In genomic region chr1:29202584-29203340, GRCh38 we compare ENCODE assay signal across 8 cellular contexts. TPM values are rescaled to one million over a fixed set of nuclear protein-coding genes. Genes with fewer than 3 reads are reported as not detected.
DNase-seq lines count a peak whose midpoint lies in the region; ATAC-seq, FAIRE-seq and TF ChIP-seq lines count a peak whose summit lies in the region.

No MANE protein-coding gene starts in this region.

- no peaks in the 10 kb centered on the region for H3K9me3 ChIP-seq in H1 (ENCODE audit: insufficient read depth in 2 of 2, low read depth in 1 of 2, low read length in 1 of 2)

- H3K4ac ChIP-seq in H1 (replicated peaks; ENCODE audit: insufficient read length, low read depth, low read length) = no peak overlapping the region
- H3K4ac ChIP-seq in mesendoderm (ENCODE audit: low read depth, low read length) = no peak overlapping the region

- H2AK5ac ChIP-seq in H1 (ENCODE audit: low read depth, low read length) (no peak overlapping the region), mesendoderm (ENCODE audit: low read length) (no peak overlapping the region)

- H4K5ac ChIP-seq in H1 (ENCODE audit: insufficient read length, low read depth, low read length) = no peak overlapping the region
- H4K5ac ChIP-seq in mesendoderm (ENCODE audit: low read length) = no peak overlapping the region

- H3K14ac ChIP-seq in H1 (ENCODE audit: insufficient read length) = no peak overlapping the region

- H3K56ac ChIP-seq in H1 (replicated peaks; ENCODE audit: insufficient read length, low read depth, low read length) = no peak overlapping the region
- peak overlapping the region; percentile 59 for H3K56ac ChIP-seq in mesendoderm (ENCODE audit: low read length)

- no peak overlapping the region for H3K4me3 ChIP-seq in H1 (ENCODE audit: extremely low read depth in 1 of 4, insufficient read depth in 2 of 4, low read depth in 3 of 4, low read length in 4 of 4)
- no peak overlapping the region for H3K4me3 ChIP-seq in mesendoderm (ENCODE audit: low read length)

- H3K23ac ChIP-seq in H1 (ENCODE audit: insufficient read length) (no peak overlapping the region), mesendoderm (ENCODE audit: low read length) (no peak overlapping the region)

- peaks cover 0 to 2% of the 10 kb centered on the region in 2 experiments for H4K20me1 ChIP-seq in H1 (replicated peaks in 1 of 2; ENCODE audit: control insufficient read depth in 1 of 2, insufficient read depth in 2 of 2, low read length in 2 of 2)

- TF ChIP-seq CTCF in 22Rv1 (IDR thresholded peaks at IDR 0.05) = peak; percentile 92
- peak; percentile 92 to 99 (median 94) for TF ChIP-seq CTCF in H1 (IDR thresholded peaks at IDR 0.05; ENCODE audit: control extremely low read depth in 1 of 3, insufficient read depth in 1 of 3, low read depth in 1 of 3, low read length in 3 of 3)

- ATAC-seq in GM18517 (IDR thresholded peaks at IDR 0.05; ENCODE audit: unreplicated experiment) = peak; percentile 64

- H3K4me1 ChIP-seq in H1 (replicated peaks in 1 of 4; ENCODE audit: control insufficient read depth in 3 of 4, insufficient read depth in 4 of 4, low read length in 3 of 4) (peaks cover 0 to 6% (median 2%) of the 10 kb centered on the region in 4 experiments; a peak in 2 of 7 replicates), mesendoderm (ENCODE audit: control insufficient read depth, low read depth, low read length) (peaks cover 5% of the 10 kb centered on the region)

- no peak for TF ChIP-seq POLR2A in H1 (IDR thresholded peaks at IDR 0.05; ENCODE audit: control extremely low read depth in 1 of 2, low read depth in 2 of 2, low read length in 2 of 2)

- 0 out of 2 replicates have a peak overlapping the region, but pooled peaks have one; percentile 30 for H2BK12ac ChIP-seq in H1 (ENCODE audit: low read depth, low read length)

- no peak overlapping the region for H2BK5ac ChIP-seq in H1 (ENCODE audit: low read depth, low read length)
- H2BK5ac ChIP-seq in mesendoderm (ENCODE audit: low read length) = peak overlapping the region; percentile 21

- no peaks in the 10 kb centered on the region for H3K27me3 ChIP-seq in H1 (replicated peaks in 1 of 4; ENCODE audit: control insufficient read depth in 3 of 4, extremely low read depth in 1 of 4, insufficient read depth in 3 of 4, low read length in 3 of 4)
- no peaks in the 10 kb centered on the region for H3K27me3 ChIP-seq in mesendoderm (ENCODE audit: insufficient read depth, low read length, poor library complexity)

- no peak overlapping the region for H2AFZ ChIP-seq in H1 (ENCODE audit: low read length)

- FAIRE-seq in H1 (lab: Jason Lieb, UNC) = peak; percentile 99

- POLR2A ChIA-PET in H1 (lab: Charles Lee; ENCODE audit: partially characterized antibody) = interaction anchor here (1.0 to 1.7 kb wide), 8 partner anchors 9 to 79 kb away, joined by 3 to 6 read pairs (median 4); partner anchors contain the start of genes SRSF4 and TMEM200B

- H3K23me2 ChIP-seq in H1 (ENCODE audit: low read depth, low read length) = no peaks in the 10 kb centered on the region

- no peak overlapping the region for H2BK120ac ChIP-seq in H1 (replicated peaks; ENCODE audit: low read depth, low read length)
- H2BK120ac ChIP-seq in mesendoderm (ENCODE audit: low read depth, low read length) = no peak overlapping the region

- H3K79me2 ChIP-seq in H1 (ENCODE audit: control insufficient read depth in 1 of 2, insufficient read depth in 2 of 2, low read length in 2 of 2) = no peaks in the 10 kb centered on the region
- H3K79me2 ChIP-seq in mesendoderm (ENCODE audit: control insufficient read depth, insufficient read depth, low read length) = no peaks in the 10 kb centered on the region

- no peak for TF ChIP-seq EP300 in H1 (IDR thresholded peaks at IDR 0.05; ENCODE audit: borderline replicate concordance in 1 of 2, low read depth in 2 of 2, low read length in 2 of 2)

- peak; percentile 97 to 99 for TF ChIP-seq RAD21 in H1 (IDR thresholded peaks at IDR 0.05 in 1 of 2, conservative IDR thresholded peaks at IDR 0.05 in 1 of 2; ENCODE audit: low read depth in 2 of 2, low read length in 2 of 2)

- WGBS in H1 (ENCODE audit: extremely low coverage in 1 of 2, insufficient coverage in 1 of 2, insufficient read length in 1 of 2, insufficient replicate concordance in 2 of 2, low coverage in 1 of 2, low lambda C conversion rate in 2 of 2, missing lambda C conversion rate in 1 of 2), 2 experiments = 47% methylated on average over 14 of the region's 14 CpGs; no CpG with 5 or more reads in 1 of the 2 experiments
- WGBS in mesendoderm (ENCODE audit: extremely low coverage, insufficient coverage, low lambda C conversion rate) = no CpG with 5 or more reads among the region's 14 CpGs

- no peak overlapping the region for H2BK20ac ChIP-seq in H1 (ENCODE audit: low read length)

- H3K36me3 ChIP-seq in H1 (ENCODE audit: control insufficient read depth in 2 of 4, insufficient read depth in 4 of 4, low read length in 3 of 4) (peaks cover 2 to 31% (median 21%) of the 10 kb centered on the region in 4 experiments; a peak in 6 of 8 replicates), mesendoderm (ENCODE audit: control insufficient read depth, insufficient read depth, low read length) (peaks cover 3% of the 10 kb centered on the region)

- no peak overlapping the region for H4K91ac ChIP-seq in H1 (replicated peaks; ENCODE audit: insufficient read length, low read length)

- H3K18ac ChIP-seq in H1 (ENCODE audit: extremely low read depth, low read length) (no peak overlapping the region), mesendoderm (ENCODE audit: low read length) (peak overlapping the region; percentile 11)

- H3K9ac ChIP-seq in H1 (replicated peaks in 1 of 4; ENCODE audit: extremely low read depth in 1 of 4, low read depth in 3 of 4, low read length in 3 of 4) (no peak overlapping the region), mesendoderm (ENCODE audit: low read length) (peak overlapping the region; percentile 40)

- H3K4me2 ChIP-seq in H1 (ENCODE audit: insufficient read depth in 1 of 2, low read depth in 2 of 2, low read length in 2 of 2) (no peak overlapping the region), mesendoderm (ENCODE audit: low read length) (no peak overlapping the region)

- no peaks in the 10 kb centered on the region for H3K79me1 ChIP-seq in H1 (ENCODE audit: low read depth, low read length)
- H3K79me1 ChIP-seq in mesendoderm (ENCODE audit: low read length) = peaks cover 2% of the 10 kb centered on the region

- H4K8ac ChIP-seq in H1 (ENCODE audit: extremely low read depth, insufficient read depth, low read length) = no peak overlapping the region
- no peak overlapping the region for H4K8ac ChIP-seq in mesendoderm (ENCODE audit: low read depth, low read length)

- CTCF ChIA-PET in H1 (lab: Charles Lee; ENCODE audit: partially characterized antibody) = interaction anchor here (0.7 to 5.3 kb wide), 41 partner anchors 8 to 342 kb away, joined by 3 to 20 read pairs (median 5); partner anchors contain the start of genes SRSF4 and TMEM200B

- peak; percentile 19 to 95 (median 85) for DNase-seq in HUDEP-2 (lab: John Stamatoyannopoulos, UW; ENCODE audit: unreplicated experiment in 76 of 76)
- DNase-seq in NOMO-1 (lab: John Stamatoyannopoulos, UW; ENCODE audit: unreplicated experiment in 2 of 2) = peak; percentile 75 to 89
- DNase-seq in activated CD8-positive, alpha-beta memory T cell treated with anti-CD3 and anti-CD28 coated beads for 24 hours = peak; percentile 97
- peak; percentile 90 to 99 for DNase-seq in H1 (ENCODE audit: low read depth in 1 of 2, low spot score in 2 of 2)
- DNase-seq in mesendoderm = peak; percentile 99
- peak; percentile 70 for DNase-seq in stimulated activated CD8-positive, alpha-beta memory T cell treated with anti-CD3 and anti-CD28 coated beads, Interleukin-12 subunit alpha, Interleukin-12 subunit beta, amount 100 ng/mL, for 24 hours (ENCODE audit: extremely low read depth)

- H2BK15ac ChIP-seq in H1 (ENCODE audit: low read length) (0 out of 2 replicates have a peak overlapping the region, but pooled peaks have one; percentile 19), mesendoderm (replicated peaks; ENCODE audit: low read depth) (no peak overlapping the region)

- H3K27ac ChIP-seq in 22Rv1 (peak overlapping the region; percentile 60), H1 (ENCODE audit: low read depth, low read length) (no peak overlapping the region), mesendoderm (ENCODE audit: low read depth, low read length) (no peak overlapping the region)

RNA-seq across cellular contexts. Expression of gene SRSF4, which starts 21.1 kb away (rescaled TPM):
- total RNA-seq in H1 (2021; fragmentation: NEBNext Ultra II Directional; extraction: Animal tissue kit (Norgen Biotek cat#: 25700)) = 83.5 and 86.5 TPM in 2 replicates
- 32.0 and 34.9 TPM in 2 replicates for polyA plus RNA-seq in H1 (2011; rRNA removed)
- polyA plus RNA-seq in H1 (2011; cell fraction: cytosol; rRNA removed) = 69.0 TPM
- 35.6 TPM for polyA plus RNA-seq in H1 (2011; cell fraction: nucleus; rRNA removed)
- polyA plus RNA-seq in H1 (2012, experiment 1 of 2) = 78.5 to 101 TPM (median 84.8 TPM) in 4 replicates
- polyA plus RNA-seq in H1 (2012, experiment 2 of 2) = 36.3 TPM
- polyA plus RNA-seq in H1 (2013, experiment 1 of 2) = 81.6 TPM
- polyA plus RNA-seq in H1 (2013, experiment 2 of 2) = 79.9 TPM
- polyA minus RNA-seq in H1 (2011; rRNA and poly(A)+ RNA removed) = 23.4 and 28.6 TPM in 2 replicates
- 26.5 TPM for polyA minus RNA-seq in H1 (2011; cell fraction: cytosol; rRNA and poly(A)+ RNA removed)
- polyA minus RNA-seq in H1 (2011; cell fraction: nucleus; rRNA and poly(A)+ RNA removed) = 32.2 TPM
- 89.4 TPM for polyA plus RNA-seq in mesendoderm (2013, experiment 1 of 2)
- 88.1 TPM for polyA plus RNA-seq in mesendoderm (2013, experiment 2 of 2)

RNA-seq across cellular contexts. Expression of gene MECR, which starts 28.0 kb away (rescaled TPM):
- total RNA-seq in H1 (2021; fragmentation: NEBNext Ultra II Directional; extraction: Animal tissue kit (Norgen Biotek cat#: 25700)) = 24.4 and 26.5 TPM in 2 replicates
- 24.2 and 28.2 TPM in 2 replicates for polyA plus RNA-seq in H1 (2011; rRNA removed)
- polyA plus RNA-seq in H1 (2011; cell fraction: cytosol; rRNA removed) = 31.6 TPM
- 39.5 TPM for polyA plus RNA-seq in H1 (2011; cell fraction: nucleus; rRNA removed)
- polyA plus RNA-seq in H1 (2012, experiment 1 of 2) = 18.0 to 37.4 TPM (median 33.6 TPM) in 4 replicates
- polyA plus RNA-seq in H1 (2012, experiment 2 of 2) = 33.1 TPM
- polyA plus RNA-seq in H1 (2013, experiment 1 of 2) = 25.0 TPM
- polyA plus RNA-seq in H1 (2013, experiment 2 of 2) = 25.4 TPM
- polyA minus RNA-seq in H1 (2011; rRNA and poly(A)+ RNA removed) = 23.2 and 34.1 TPM in 2 replicates
- polyA minus RNA-seq in H1 (2011; cell fraction: cytosol; rRNA and poly(A)+ RNA removed) = 14.5 TPM
- 27.7 TPM for polyA minus RNA-seq in H1 (2011; cell fraction: nucleus; rRNA and poly(A)+ RNA removed)
- 21.4 TPM for polyA plus RNA-seq in mesendoderm (2013, experiment 1 of 2)
- polyA plus RNA-seq in mesendoderm (2013, experiment 2 of 2) = 23.3 TPM

RNA-seq across cellular contexts. Expression of gene PTPRU, which starts 33.6 kb away (rescaled TPM):
- 41.8 and 55.3 TPM in 2 replicates for total RNA-seq in H1 (2021; fragmentation: NEBNext Ultra II Directional; extraction: Animal tissue kit (Norgen Biotek cat#: 25700))
- 33.8 and 57.0 TPM in 2 replicates for polyA plus RNA-seq in H1 (2011; rRNA removed)
- 41.3 TPM for polyA plus RNA-seq in H1 (2011; cell fraction: cytosol; rRNA removed)
- 84.9 TPM for polyA plus RNA-seq in H1 (2011; cell fraction: nucleus; rRNA removed)
- 23.1 to 40.3 TPM (median 37.9 TPM) in 4 replicates for polyA plus RNA-seq in H1 (2012, experiment 1 of 2)
- polyA plus RNA-seq in H1 (2012, experiment 2 of 2) = 38.4 TPM
- 29.7 TPM for polyA plus RNA-seq in H1 (2013, experiment 1 of 2)
- 33.1 TPM for polyA plus RNA-seq in H1 (2013, experiment 2 of 2)
- polyA minus RNA-seq in H1 (2011; rRNA and poly(A)+ RNA removed) = 39.2 and 41.2 TPM in 2 replicates
- polyA minus RNA-seq in H1 (2011; cell fraction: cytosol; rRNA and poly(A)+ RNA removed) = 79.9 TPM
- polyA minus RNA-seq in H1 (2011; cell fraction: nucleus; rRNA and poly(A)+ RNA removed) = 57.9 TPM
- 25.6 TPM for polyA plus RNA-seq in mesendoderm (2013, experiment 1 of 2)
- 25.8 TPM for polyA plus RNA-seq in mesendoderm (2013, experiment 2 of 2)
